ENCODE assay signal across 9 cellular contexts in the genomic region with DNA sequence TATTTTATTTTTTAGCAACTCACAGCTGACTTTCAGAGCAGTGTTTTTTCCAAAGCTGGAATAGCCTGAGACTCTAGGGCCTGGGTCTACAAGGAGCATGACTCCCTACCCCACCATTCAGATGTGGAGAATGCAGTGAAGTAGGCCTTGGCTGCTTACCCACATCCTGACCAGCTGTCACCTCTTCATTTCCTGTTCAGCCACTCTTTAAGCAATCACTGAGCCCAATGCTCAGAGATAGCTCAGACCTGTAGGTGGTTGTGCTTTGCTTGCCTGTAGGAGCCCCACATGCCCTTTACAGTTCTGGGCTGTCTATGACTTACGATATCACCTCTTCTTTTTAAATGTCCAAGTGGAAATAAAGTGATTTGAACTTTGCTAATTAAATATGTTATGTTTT.
DNase-seq lines count a peak whose midpoint lies in the region; ATAC-seq, FAIRE-seq and TF ChIP-seq lines count a peak whose summit lies in the region.
"Had no signal": no experiment of that assay in that cellular context is flagged by ENCODE, and none has a peak within 500 bp of the region (broad histone marks: within the 10 kb centered on the region; RNA-seq: fewer than 3 reads in every experiment).

No MANE protein-coding gene starts in this region.

- no peaks in the 10 kb centered on the region for H3K27me3 ChIP-seq in CD8-positive, alpha-beta memory T cell (ENCODE audit: insufficient read depth, low read length, poor library complexity, severe bottlenecking)
- H3K27me3 ChIP-seq in endodermal cell (ENCODE audit: control insufficient read depth, insufficient read depth, low read length, poor library complexity, severe bottlenecking): no peaks in the 10 kb centered on the region

- no peak overlapping the region for H3K4me3 ChIP-seq in CD8-positive, alpha-beta memory T cell (ENCODE audit: low read length)
- H3K4me3 ChIP-seq in endodermal cell (ENCODE audit: low read length): no peak overlapping the region

- no peaks in the 10 kb centered on the region for H3K9me3 ChIP-seq in CD8-positive, alpha-beta memory T cell (ENCODE audit: low read length)
- H3K9me3 ChIP-seq in endodermal cell (ENCODE audit: control insufficient read depth, low read length): no peaks in the 10 kb centered on the region

- intact Hi-C loops in activated T-helper 2 cell treated with anti-CD3 and anti-CD28 coated beads, Interferon-gamma antibody, Interleukin-2, Interleukin-4, amounts not matched to agents 10 μg/mL and 5 μg/mL and 100 μg/mL, durations not matched to agents 14 hours and 24 hours and 36 hours (cut with micrococcal nuclease): loop anchor here (10.0 kb wide), 1 partner anchor 210 kb away; the partner anchor contains the start of gene NUDT16

- peaks cover 19% of the 10 kb centered on the region for H3K4me1 ChIP-seq in CD8-positive, alpha-beta memory T cell (ENCODE audit: insufficient read depth, low read length)
- no peaks in the 10 kb centered on the region for H3K4me1 ChIP-seq in endodermal cell (ENCODE audit: control insufficient read depth, insufficient read depth, low read length)

- peak in 3 of 5 donors; percentile 4 to 24 (median 11) for DNase-seq in CD8-positive, alpha-beta memory T cell
- peak; percentile 20 for DNase-seq in GM19239 (ENCODE audit: insufficient read length, low spot score)
- peak; percentile 21 for DNase-seq in activated T-helper 2 cell treated with anti-CD3 and anti-CD28 coated beads, Interferon-gamma antibody, Interleukin-2, Interleukin-4, amounts not matched to agents 10 μg/mL and 5 μg/mL and 100 μg/mL, durations not matched to agents 14 hours and 24 hours and 36 hours (ENCODE audit: low spot score)
- DNase-seq in NCI-H2107 treated with DMSO at 0.1 percent for 48 hours (lab: John Stamatoyannopoulos, UW; ENCODE audit: unreplicated experiment): no peak
- DNase-seq in endodermal cell: no peak

- H3K9me3 Mint-ChIP-seq in CD8-positive, alpha-beta memory T cell: peaks cover 0 to 2% (median 0%) of the 10 kb centered on the region in 5 donors
- peaks cover 4% of the 10 kb centered on the region for H3K9me3 Mint-ChIP-seq in activated T-helper 2 cell treated with anti-CD3 and anti-CD28 coated beads, Interferon-gamma antibody, Interleukin-2, Interleukin-4, amounts not matched to agents 10 μg/mL and 5 μg/mL and 100 μg/mL, durations not matched to agents 14 hours and 24 hours and 36 hours
- H3K9me3 Mint-ChIP-seq in endodermal cell: peaks cover 3% of the 10 kb centered on the region

- H3K27ac ChIP-seq in CD8-positive, alpha-beta memory T cell (ENCODE audit: low read depth, low read length): peak overlapping the region; percentile 22
- no peak overlapping the region for H3K27ac ChIP-seq in endodermal cell (ENCODE audit: low read depth, low read length)

- ATAC-seq in HG03280 (IDR thresholded peaks at IDR 0.05; ENCODE audit: unreplicated experiment) (peak; percentile 85), GM18517 (IDR thresholded peaks at IDR 0.05; ENCODE audit: unreplicated experiment) (no peak), GM19324 (IDR thresholded peaks at IDR 0.05; ENCODE audit: low FRiP score, unreplicated experiment) (no peak)

- H3K4me3 Mint-ChIP-seq in CD8-positive, alpha-beta memory T cell: peak overlapping the region in 6 of 7 donors; percentile 5 to 59 (median 28)
- no peak overlapping the region for H3K4me3 Mint-ChIP-seq in activated T-helper 2 cell treated with anti-CD3 and anti-CD28 coated beads, Interferon-gamma antibody, Interleukin-2, Interleukin-4, amounts not matched to agents 10 μg/mL and 5 μg/mL and 100 μg/mL, durations not matched to agents 14 hours and 24 hours and 36 hours (ENCODE audit: low read depth)
- no peak overlapping the region for H3K4me3 Mint-ChIP-seq in endodermal cell
- H3K4me3 Mint-ChIP-seq: brain had no signal

- H3K27me3 Mint-ChIP-seq in CD8-positive, alpha-beta memory T cell: no peaks in the 10 kb centered on the region
- no peaks in the 10 kb centered on the region for H3K27me3 Mint-ChIP-seq in activated T-helper 2 cell treated with anti-CD3 and anti-CD28 coated beads, Interferon-gamma antibody, Interleukin-2, Interleukin-4, amounts not matched to agents 10 μg/mL and 5 μg/mL and 100 μg/mL, durations not matched to agents 14 hours and 24 hours and 36 hours (ENCODE audit: low read depth)
- no peaks in the 10 kb centered on the region for H3K27me3 Mint-ChIP-seq in endodermal cell (ENCODE audit: insufficient read depth)
- H3K27me3 Mint-ChIP-seq: brain had no signal

- no peak for TF ChIP-seq CTCF in endodermal cell (conservative IDR thresholded peaks at IDR 0.05)

- WGBS in endodermal cell (ENCODE audit: insufficient coverage in 1 of 2, insufficient read length in 1 of 2), 2 experiments: 83% methylated on average over 1 of the region's 1 CpG; no CpG with 5 or more reads in 1 of the 2 experiments

- POLR2A ChIA-PET in CD8-positive, alpha-beta memory T cell (lab: Charles Lee): interaction anchor here (1.1 kb wide), 1 partner anchor 206 kb away, joined by 3 read pairs; the partner anchor contains the start of gene NUDT16

- H3K36me3 ChIP-seq in CD8-positive, alpha-beta memory T cell (ENCODE audit: insufficient read depth, low read length): no peaks in the 10 kb centered on the region
- no peaks in the 10 kb centered on the region for H3K36me3 ChIP-seq in endodermal cell (ENCODE audit: control insufficient read depth, insufficient read depth, low read length)

- peak; percentile 47 for FAIRE-seq in GM19239 (lab: Jason Lieb, UNC)

- CTCF ChIA-PET in CD8-positive, alpha-beta memory T cell (lab: Charles Lee): no interaction called here

- H3K36me3 Mint-ChIP-seq in CD8-positive, alpha-beta memory T cell: no peaks in the 10 kb centered on the region
- H3K36me3 Mint-ChIP-seq in activated T-helper 2 cell treated with anti-CD3 and anti-CD28 coated beads, Interferon-gamma antibody, Interleukin-2, Interleukin-4, amounts not matched to agents 10 μg/mL and 5 μg/mL and 100 μg/mL, durations not matched to agents 14 hours and 24 hours and 36 hours (ENCODE audit: low read depth): no peaks in the 10 kb centered on the region
- H3K36me3 Mint-ChIP-seq in endodermal cell (ENCODE audit: low read depth): no peaks in the 10 kb centered on the region

- peak overlapping the region in 7 of 8 donors; percentile 56 to 91 (median 76) for H3K27ac Mint-ChIP-seq in CD8-positive, alpha-beta memory T cell
- peak overlapping the region; percentile 22 for H3K27ac Mint-ChIP-seq in activated T-helper 2 cell treated with anti-CD3 and anti-CD28 coated beads, Interferon-gamma antibody, Interleukin-2, Interleukin-4, amounts not matched to agents 10 μg/mL and 5 μg/mL and 100 μg/mL, durations not matched to agents 14 hours and 24 hours and 36 hours
- no peak overlapping the region for H3K27ac Mint-ChIP-seq in endodermal cell
- H3K27ac Mint-ChIP-seq: brain had no signal

- H3K4me1 Mint-ChIP-seq in CD8-positive, alpha-beta memory T cell: peaks cover 25 to 33% (median 32%) of the 10 kb centered on the region in 3 donors
- peaks cover 16% of the 10 kb centered on the region for H3K4me1 Mint-ChIP-seq in activated T-helper 2 cell treated with anti-CD3 and anti-CD28 coated beads, Interferon-gamma antibody, Interleukin-2, Interleukin-4, amounts not matched to agents 10 μg/mL and 5 μg/mL and 100 μg/mL, durations not matched to agents 14 hours and 24 hours and 36 hours (ENCODE audit: low read depth)
- H3K4me1 Mint-ChIP-seq in endodermal cell: no peaks in the 10 kb centered on the region
- H3K4me1 Mint-ChIP-seq: brain had no signal

- H3K9ac ChIP-seq in endodermal cell (ENCODE audit: extremely low read depth, low read length, poor library complexity, severe bottlenecking): no peak overlapping the region

Comparison
In these comparisons a context has a peak if more than half of its experiments do, and no peak if none do; other contexts are left out.
1. DNase-seq: peak in CD8-positive, alpha-beta memory T cell (3 of 5), GM19239 (single experiment) and activated T-helper 2 cell treated with anti-CD3 and anti-CD28 coated beads, Interferon-gamma antibody, Interleukin-2, Interleukin-4, amounts not matched to agents 10 μg/mL and 5 μg/mL and 100 μg/mL, durations not matched to agents 14 hours and 24 hours and 36 hours (single experiment); none in NCI-H2107 treated with DMSO at 0.1 percent for 48 hours (single experiment) and endodermal cell (single experiment).
2. H3K4me3 Mint-ChIP-seq: peak in CD8-positive, alpha-beta memory T cell (6 of 7); none in activated T-helper 2 cell treated with anti-CD3 and anti-CD28 coated beads, Interferon-gamma antibody, Interleukin-2, Interleukin-4, amounts not matched to agents 10 μg/mL and 5 μg/mL and 100 μg/mL, durations not matched to agents 14 hours and 24 hours and 36 hours (single experiment) and endodermal cell (single experiment).